Comparison of ENCODE assay signal across 29 cellular contexts in the genomic region with DNA sequence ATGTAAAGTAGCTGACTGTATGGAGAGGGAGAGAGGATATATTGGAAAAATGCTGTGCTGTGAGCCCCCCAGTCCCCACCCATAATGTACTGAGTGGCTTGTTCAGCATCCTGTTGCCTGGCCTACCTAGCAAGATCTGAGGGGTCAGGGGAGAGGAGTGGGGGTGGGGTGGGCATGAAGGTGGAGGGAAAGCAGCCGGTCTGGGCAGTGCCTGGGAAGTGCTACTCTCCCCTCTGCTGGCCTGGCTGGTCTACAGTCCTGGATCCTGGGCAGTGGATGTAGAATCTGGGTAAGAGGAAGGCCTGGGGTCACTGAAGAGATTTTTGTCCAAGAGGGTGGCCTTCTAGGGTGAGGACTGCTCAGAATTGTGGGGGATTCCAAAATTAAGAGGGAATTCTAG.
"Had no signal": no experiment of that assay in that cellular context is flagged by ENCODE, and none has a peak within 500 bp of the region (broad histone marks: within the 10 kb centered on the region; RNA-seq: fewer than 3 reads in every experiment).

No MANE protein-coding gene starts in this region.

- H3K9me3 ChIP-seq: ascending aorta, MG63, SJCRH30 had no signal

- H3K36me3 ChIP-seq: ascending aorta, cardiac muscle cell, MG63, WERI-Rb-1 had no signal

- ATAC-seq: activated CD8-positive, alpha-beta memory T cell treated with anti-CD3 and anti-CD28 coated beads, Interleukin-2, amount 10 ng/mL, durations not matched to agents 7 days and 5 days; activated T-cell treated with anti-CD3 and anti-CD28 coated beads, Interleukin-2, amount 50 U/mL, for 72 hours; Panc1 had no signal

- DNase-seq: activated CD4-positive, alpha-beta T cell treated with anti-CD3 and anti-CD28 coated beads, Interleukin-2, amount 10 ng/mL, durations not matched to agents 24 days and 14 days; activated CD4-positive, alpha-beta T cell treated with anti-CD3 and anti-CD28 coated beads, Interleukin-2, amount 50 U/mL, for 48 hours; activated CD8-positive, alpha-beta memory T cell treated with anti-CD3 and anti-CD28 coated beads for 24 hours; activated CD8-positive, alpha-beta memory T cell treated with anti-CD3 and anti-CD28 coated beads, Interleukin-2, amount 10 ng/mL, durations not matched to agents 7 days and 5 days; activated CD8-positive, alpha-beta memory T cell treated with anti-CD3 and anti-CD28 coated beads, Interleukin-2, amount 50 U/mL, for 48 hours; activated gamma-delta T cell; activated naive CD4-positive, alpha-beta T cell treated with Interleukin-2 at 50 U/mL for 16 hours; activated T-cell treated with anti-CD3 and anti-CD28 coated beads, Interleukin-2, amount 50 U/mL, for 72 hours; amygdala; Kasumi-1; KG1; MG63; NCI-H1048; NCI-H1105 treated with DMSO at 0.1 percent for 48 hours; NCI-H1436; NCI-H1694; NCI-H1930; NCI-H2081 treated with DMSO at 0.1 percent for 48 hours; NCI-H226; NCI-H446 treated with DMSO at 0.1 percent for 48 hours; NCI-H524; SHP77; SJCRH30; T1000; WERI-Rb-1 had no signal

- H3K27me3 ChIP-seq: ascending aorta, cardiac muscle cell, MG63, SJCRH30 had no signal

- H3K27ac ChIP-seq: ascending aorta, cardiac muscle cell, SJCRH30, SK-N-MC, WERI-Rb-1 had no signal

- H3K4me3 ChIP-seq: ascending aorta, cardiac muscle cell, MG63, SJCRH30, SK-N-MC had no signal

- H3K4me1 ChIP-seq: ascending aorta, SJCRH30 had no signal
